Comparison of ENCODE assay signal across 22 cellular contexts in genomic region chr2:81078102-81078501, GRCh38.
DNase-seq lines count a peak whose midpoint lies in the region; ATAC-seq, FAIRE-seq and TF ChIP-seq lines count a peak whose summit lies in the region.
"Had no signal": no experiment of that assay in that cellular context is flagged by ENCODE, and none has a peak within 500 bp of the region (broad histone marks: within the 10 kb centered on the region; RNA-seq: fewer than 3 reads in every experiment).

No MANE protein-coding gene starts in this region.

- TF ChIP-seq POLR2A in HepG2 (IDR thresholded peaks at IDR 0.05; ENCODE audit: insufficient read depth in 1 of 2, low read depth in 2 of 2, low read length in 2 of 2) (no peak), right lobe of liver (IDR thresholded peaks at IDR 0.05) (no peak)

- no peak overlapping the region for H3K27ac ChIP-seq in HepG2 (ENCODE audit: extremely low read length, insufficient read depth, low read length)
- H3K27ac ChIP-seq in right lobe of liver: no peak overlapping the region
- peak overlapping the region; percentile 37 for H3K27ac ChIP-seq in HUES64 (ENCODE audit: low read depth, low read length)
- peak overlapping the region; percentile 36 for H3K27ac ChIP-seq in endodermal cell (ENCODE audit: low read depth, low read length)
- H3K27ac ChIP-seq: 22Rv1, A549, C4-2B, GM23248 had no signal

- H2AFZ ChIP-seq in HepG2 (ENCODE audit: low read length): no peak overlapping the region
- H2AFZ ChIP-seq: GM23248 had no signal

- TF ChIP-seq CTCF in HepG2 (CRISPR knock-in tag; IDR thresholded peaks at IDR 0.05) (no peak), right lobe of liver (IDR thresholded peaks at IDR 0.05) (no peak), endodermal cell (conservative IDR thresholded peaks at IDR 0.05) (no peak), progenitor cell of endocrine pancreas (IDR thresholded peaks at IDR 0.05; ENCODE audit: unreplicated experiment) (no peak)

- BruUV-seq in HepG2 (replicated peaks; lab: Mats Ljungman, UMichigan): no TSS peak

- WGBS in HepG2 (ENCODE audit: low lambda C conversion rate): 2% methylated on average over 4 of the region's 4 CpGs
- 36% methylated on average over 4 of the region's 4 CpGs for WGBS in right lobe of liver (ENCODE audit: insufficient coverage, low coverage, low lambda C conversion rate, missing lambda C conversion rate)
- WGBS in HUES64: 85% methylated on average over 3 of the region's 4 CpGs
- 65% methylated on average over 4 of the region's 4 CpGs; no CpG with 5 or more reads in 1 of the 2 experiments for WGBS in endodermal cell (ENCODE audit: insufficient coverage in 1 of 2, insufficient read length in 1 of 2), 2 experiments

- H3K4me1 ChIP-seq in HepG2 (ENCODE audit: insufficient read depth, low read length) (no peaks in the 10 kb centered on the region), right lobe of liver (no peaks in the 10 kb centered on the region), HUES64 (ENCODE audit: insufficient read depth, low read length) (peaks cover 43% of the 10 kb centered on the region), endodermal cell (ENCODE audit: control insufficient read depth, insufficient read depth, low read length) (peaks cover 11% of the 10 kb centered on the region)
- H3K4me1 ChIP-seq: A549 had no signal

- H3K27ac Mint-ChIP-seq in endodermal cell (peak overlapping the region; percentile 90), progenitor cell of endocrine pancreas (peak overlapping the region; percentile 37), T-cell (no peak overlapping the region)
- H3K27ac Mint-ChIP-seq: CD4-positive, alpha-beta memory T cell; HFFc6 had no signal

- H3K4me3 ChIP-seq in HepG2 (replicated peaks in 1 of 3; ENCODE audit: insufficient read depth in 1 of 3, low read depth in 2 of 3, low read length in 3 of 3) (no peak overlapping the region), right lobe of liver (no peak overlapping the region), HUES64 (ENCODE audit: low read length) (no peak overlapping the region), endodermal cell (ENCODE audit: low read length) (peak overlapping the region; percentile 9)
- H3K4me3 ChIP-seq: A549, GM12878, GM23248, K562 had no signal

- TF ChIP-seq RAD21 in HepG2 (CRISPR knock-in tag; IDR thresholded peaks at IDR 0.05): no peak

- H3K27me3 Mint-ChIP-seq in endodermal cell (ENCODE audit: insufficient read depth) (no peaks in the 10 kb centered on the region), progenitor cell of endocrine pancreas (no peaks in the 10 kb centered on the region), T-cell (no peaks in the 10 kb centered on the region)
- H3K27me3 Mint-ChIP-seq: CD4-positive, alpha-beta memory T cell had no signal

- no peak for ATAC-seq in HepG2
- no peak for ATAC-seq in right lobe of liver
- ATAC-seq in GM19351 (IDR thresholded peaks at IDR 0.05; ENCODE audit: unreplicated experiment): no peak
- ATAC-seq in T-cell (replicated peaks in 1 of 4): no peak
- ATAC-seq: A549, GM12878, HCT116, K562 had no signal

- H3K27me3 ChIP-seq in HepG2 (ENCODE audit: control insufficient read depth in 1 of 2, insufficient read depth in 2 of 2, low read length in 2 of 2): no peaks in the 10 kb centered on the region
- H3K27me3 ChIP-seq in right lobe of liver: no peaks in the 10 kb centered on the region
- H3K27me3 ChIP-seq in HUES64 (ENCODE audit: insufficient read depth, low read length): no peaks in the 10 kb centered on the region
- no peaks in the 10 kb centered on the region for H3K27me3 ChIP-seq in endodermal cell (ENCODE audit: control insufficient read depth, insufficient read depth, low read length, poor library complexity, severe bottlenecking)

- H3K9me3 Mint-ChIP-seq in endodermal cell: peaks cover 20% of the 10 kb centered on the region
- no peaks in the 10 kb centered on the region for H3K9me3 Mint-ChIP-seq in progenitor cell of endocrine pancreas (ENCODE audit: low read depth)
- H3K9me3 Mint-ChIP-seq in T-cell: peaks cover 14 to 33% (median 17%) of the 10 kb centered on the region in 3 donors

- H3K9ac ChIP-seq in HepG2 (ENCODE audit: insufficient read depth, low read depth, low read length) (no peak overlapping the region), HUES64 (ENCODE audit: low read depth, low read length) (peak overlapping the region; percentile 21; the same call in 1 of the 2 replicates), endodermal cell (ENCODE audit: extremely low read depth, low read length, poor library complexity, severe bottlenecking) (peak overlapping the region; percentile 36)
- H3K9ac ChIP-seq: GM23248 had no signal

- H3K4me3 Mint-ChIP-seq in endodermal cell: no peak overlapping the region
- H3K4me3 Mint-ChIP-seq in progenitor cell of endocrine pancreas (ENCODE audit: low read depth): no peak overlapping the region
- H3K4me3 Mint-ChIP-seq in T-cell: no peak overlapping the region
- H3K4me3 Mint-ChIP-seq: CD4-positive, alpha-beta memory T cell; HFFc6 had no signal

- CTCF ChIA-PET in HepG2 (lab: Yijun Ruan, JAX; ENCODE audit: low intra/inter-chr PET ratio, low total read pairs) (no interaction called here), T-cell (lab: Charles Lee) (no interaction called here)

- intact Hi-C loops in HepG2 (cut with micrococcal nuclease; ENCODE audit: unreplicated experiment): no loop called here
- intact Hi-C loops in right lobe of liver (cut with DNase I): no loop called here

- H3K4me1 Mint-ChIP-seq in endodermal cell (peaks cover 42% of the 10 kb centered on the region), progenitor cell of endocrine pancreas (ENCODE audit: low read depth) (peaks cover 7% of the 10 kb centered on the region), T-cell (no peaks in the 10 kb centered on the region)
- H3K4me1 Mint-ChIP-seq: CD4-positive, alpha-beta memory T cell had no signal

- in situ Hi-C loops in HepG2 (cut with HindIII; ENCODE audit: extremely low pct_ligation_motif_present, low pct_unique_long_range_greater_than_20kb): no loop called here

- peaks cover 76% of the 10 kb centered on the region for H3K9me3 ChIP-seq in HepG2 (ENCODE audit: low read length)
- no peaks in the 10 kb centered on the region for H3K9me3 ChIP-seq in right lobe of liver
- H3K9me3 ChIP-seq in HUES64 (ENCODE audit: insufficient read depth, low read depth, low read length): no peaks in the 10 kb centered on the region
- peaks cover 25% of the 10 kb centered on the region for H3K9me3 ChIP-seq in endodermal cell (ENCODE audit: control insufficient read depth, low read length)

- TF ChIP-seq EP300 in HepG2 (IDR thresholded peaks at IDR 0.05; ENCODE audit: low read depth in 2 of 2, low read length in 2 of 2) (no peak), HepG2 (CRISPR knock-in tag; IDR thresholded peaks at IDR 0.05; ENCODE audit: borderline replicate concordance) (no peak)

- H3K36me3 ChIP-seq in HepG2 (replicated peaks in 1 of 2; ENCODE audit: control insufficient read depth in 1 of 2, insufficient read depth in 2 of 2, low read length in 2 of 2): no peaks in the 10 kb centered on the region
- no peaks in the 10 kb centered on the region for H3K36me3 ChIP-seq in right lobe of liver
- no peaks in the 10 kb centered on the region for H3K36me3 ChIP-seq in HUES64 (ENCODE audit: insufficient read depth, low read length)
- peaks cover 8% of the 10 kb centered on the region for H3K36me3 ChIP-seq in endodermal cell (ENCODE audit: control insufficient read depth, insufficient read depth, low read length)

- no peaks in the 10 kb centered on the region for H3K79me2 ChIP-seq in HepG2 (ENCODE audit: insufficient read depth, low read length)

- H4K20me1 ChIP-seq in HepG2 (ENCODE audit: insufficient read depth, low read length): no peaks in the 10 kb centered on the region

- POLR2A ChIA-PET in HepG2 (lab: Yijun Ruan, JAX): no interaction called here
- POLR2A ChIA-PET in T-cell (lab: Charles Lee): no interaction called here

- peaks cover 10% of the 10 kb centered on the region for H3K36me3 Mint-ChIP-seq in endodermal cell (ENCODE audit: low read depth)
- H3K36me3 Mint-ChIP-seq in progenitor cell of endocrine pancreas (ENCODE audit: insufficient read depth): no peaks in the 10 kb centered on the region
- no peaks in the 10 kb centered on the region for H3K36me3 Mint-ChIP-seq in T-cell
- H3K36me3 Mint-ChIP-seq: CD4-positive, alpha-beta memory T cell had no signal

- FAIRE-seq in HepG2 (lab: Jason Lieb, UNC) (no peak), urothelium cell line (lab: Jason Lieb, UNC) (no peak)
- FAIRE-seq: A549, GM12878, H54, HTR-8/SVneo, K562 had no signal

- DNase-seq in HepG2 (ENCODE audit: low spot score) (no peak), right lobe of liver (no peak), endodermal cell (no peak), progenitor cell of endocrine pancreas (ENCODE audit: low spot score, unreplicated experiment) (no peak), T-cell (no peak), urothelium cell line (ENCODE audit: low spot score) (no peak)
- DNase-seq: AML-193; CD4-positive, alpha-beta memory T cell; DMS79 treated with DMSO at 0.1 percent for 48 hours; GM23248; HFFc6; IMR-90 had no signal

- H3K4me2 ChIP-seq in HepG2 (ENCODE audit: low read depth, low read length): no peak overlapping the region
- H3K4me2 ChIP-seq: A549 had no signal

TF ChIP-seq in HepG2, 621 proteins besides CTCF, POLR2A, EP300 and RAD21 (continues in another document):
- TF ChIP-seq MAFF (IDR thresholded peaks at IDR 0.05; ENCODE audit: low read depth, low read length) (peak; percentile 57), ZNF773 (CRISPR knock-in tag; IDR thresholded peaks at IDR 0.05; ENCODE audit: borderline replicate concordance) (no peak), MAFK (conservative IDR thresholded peaks at IDR 0.05 in 1 of 2, IDR thresholded peaks at IDR 0.05 in 1 of 2; ENCODE audit: low read length in 2 of 2) (peak; percentile 37 to 67; a peak in 2 of 4 replicates), SRY (CRISPR knock-in tag; IDR thresholded peaks at IDR 0.05) (no peak), PITX1 (CRISPR knock-in tag; IDR thresholded peaks at IDR 0.05) (no peak), ARID2 (CRISPR knock-in tag; IDR thresholded peaks at IDR 0.05; ENCODE audit: borderline replicate concordance) (no peak)
- TF ChIP-seq, protein P1, sequence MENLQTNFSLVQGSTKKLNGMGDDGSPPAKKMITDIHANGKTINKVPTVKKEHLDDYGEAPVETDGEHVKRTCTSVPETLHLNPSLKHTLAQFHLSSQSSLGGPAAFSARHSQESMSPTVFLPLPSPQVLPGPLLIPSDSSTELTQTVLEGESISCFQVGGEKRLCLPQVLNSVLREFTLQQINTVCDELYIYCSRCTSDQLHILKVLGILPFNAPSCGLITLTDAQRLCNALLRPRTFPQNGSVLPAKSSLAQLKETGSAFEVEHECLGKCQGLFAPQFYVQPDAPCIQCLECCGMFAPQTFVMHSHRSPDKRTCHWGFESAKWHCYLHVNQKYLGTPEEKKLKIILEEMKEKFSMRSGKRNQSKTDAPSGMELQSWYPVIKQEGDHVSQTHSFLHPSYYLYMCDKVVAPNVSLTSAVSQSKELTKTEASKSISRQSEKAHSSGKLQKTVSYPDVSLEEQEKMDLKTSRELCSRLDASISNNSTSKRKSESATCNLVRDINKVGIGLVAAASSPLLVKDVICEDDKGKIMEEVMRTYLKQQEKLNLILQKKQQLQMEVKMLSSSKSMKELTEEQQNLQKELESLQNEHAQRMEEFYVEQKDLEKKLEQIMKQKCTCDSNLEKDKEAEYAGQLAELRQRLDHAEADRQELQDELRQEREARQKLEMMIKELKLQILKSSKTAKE (CRISPR knock-in tag; IDR thresholded peaks at IDR 0.05; ENCODE audit: borderline replicate concordance): no peak

Comparison
In these comparisons a context has a peak if more than half of its experiments do, and no peak if none do; other contexts are left out.
1. H3K27ac ChIP-seq: peak in HUES64 (single experiment) and endodermal cell (single experiment); none in HepG2 (single experiment) and right lobe of liver (0 of 3).
2. H3K27ac Mint-ChIP-seq: peak in endodermal cell (single experiment) and progenitor cell of endocrine pancreas (single experiment); none in T-cell (0 of 2).